Comparison of ENCODE assay signal across 27 cellular contexts in genomic region chr11:46892109-46892508, GRCh38.
"Had no signal": no experiment of that assay in that cellular context is flagged by ENCODE, and none has a peak within 500 bp of the region (broad histone marks: within the 10 kb centered on the region; RNA-seq: fewer than 3 reads in every experiment).

No MANE protein-coding gene starts in this region.

- H3K4me3 ChIP-seq: stomach, suprapubic skin, testis, thoracic aorta, thyroid gland, tibial artery, tibial nerve, transverse colon, upper lobe of left lung, upper lobe of right lung, uterus, vagina had no signal

- H3K36me3 ChIP-seq: thoracic aorta, thyroid gland, upper lobe of right lung, uterus had no signal

- ATAC-seq: stimulated activated effector memory CD8-positive, alpha-beta T cell treated with anti-CD3 and anti-CD28 coated beads, Interleukin-12 subunit alpha, Interleukin-12 subunit beta, amount 100 ng/mL, for 72 hours; stimulated activated memory B cell treated with anti-CD40 and anti-IgM and Interleukin-4, amounts not matched to agents 10 μg/mL and 1 μg/mL and 100 μg/mL, for 72 hours; stimulated activated naive B cell treated with anti-CD40 and anti-IgM and Interleukin-4, amounts not matched to agents 10 μg/mL and 1 μg/mL and 100 μg/mL, for 72 hours; stimulated activated naive CD8-positive, alpha-beta T cell treated with anti-CD3 and anti-CD28 coated beads, Interleukin-15, amount 100 ng/mL, for 72 hours; stimulated activated naive CD8-positive, alpha-beta T cell treated with anti-CD3 and anti-CD28 coated beads, Interleukin-15, Interleukin-2, amounts not matched to agents 100 U/mL and 50 U/mL, for 24 hours; upper lobe of right lung had no signal

- H3K27me3 ChIP-seq: stomach, suprapubic skin, testis, thyroid gland, tibial artery, tibial nerve, transverse colon, upper lobe of left lung, upper lobe of right lung, uterus, vagina had no signal

- DNase-seq: stimulated activated CD4-positive, alpha-beta T cell treated with anti-CD3 and anti-CD28 coated beads, Interleukin-2, amount 100 ng/mL, for 48 hours; stimulated activated CD4-positive, alpha-beta T cell treated with anti-CD3 and anti-CD28 coated beads, Interleukin-4, amount 100 ng/mL, for 1 hour; stimulated activated CD4-positive, alpha-beta T cell treated with anti-CD3 and anti-CD28 coated beads, Interleukin-4, amount 100 ng/mL, for 24 hours; stimulated activated CD4-positive, alpha-beta T cell treated with anti-CD3 and anti-CD28 coated beads, Interleukin-4, amount 100 ng/mL, for 4 hours; stimulated activated CD8-positive, alpha-beta memory T cell treated with anti-CD3 and anti-CD28 coated beads, Interleukin-4, amount 100 ng/mL, for 48 hours; stimulated activated naive B cell treated with anti-CD40 and anti-IgM and Interleukin-4, amounts not matched to agents 10 μg/mL and 1 μg/mL and 100 μg/mL, for 72 hours; stimulated activated naive CD4-positive, alpha-beta T cell; stimulated activated naive CD4-positive, alpha-beta T cell treated with Interleukin-2 at 50 U/mL for 16 hours; stimulated activated naive CD8-positive, alpha-beta T cell treated with anti-CD3 and anti-CD28 coated beads, Interleukin-15, amount 100 ng/mL, for 72 hours; stimulated activated naive CD8-positive, alpha-beta T cell treated with anti-CD3 and anti-CD28 coated beads, Interleukin-15, Interleukin-2, amounts not matched to agents 100 U/mL and 50 U/mL, for 24 hours; stomach; substantia nigra; testis; thyroid gland; tibial artery; transverse colon; trophoblast cell; upper lobe of left lung; upper lobe of right lung; uterus had no signal

- FAIRE-seq: urothelium cell line had no signal

- H3K9me3 ChIP-seq: stomach, suprapubic skin, testis, thoracic aorta, thyroid gland, tibial artery, tibial nerve, transverse colon, upper lobe of left lung, upper lobe of right lung, uterus, vagina had no signal

- H3K27ac ChIP-seq: stomach, suprapubic skin, testis, thoracic aorta, thyroid gland, tibial artery, tibial nerve, transverse colon, upper lobe of left lung, upper lobe of right lung, uterus, vagina had no signal

- H3K4me1 ChIP-seq: transverse colon, upper lobe of right lung, uterus, vagina had no signal
